18 cellular contexts compared by ENCODE assay signal in genomic region chr1:58931761-58932160, GRCh38.
DNase-seq lines count a peak whose midpoint lies in the region; ATAC-seq and TF ChIP-seq lines count a peak whose summit lies in the region.
"Had no signal": no experiment of that assay in that cellular context is flagged by ENCODE, and none has a peak within 500 bp of the region (broad histone marks: within the 10 kb centered on the region; RNA-seq: fewer than 3 reads in every experiment).

No MANE protein-coding gene starts in this region.

- TF ChIP-seq CTCF in Calu3 (IDR thresholded peaks at IDR 0.05; ENCODE audit: unreplicated experiment): no peak
- TF ChIP-seq CTCF in RWPE2 (IDR thresholded peaks at IDR 0.05; ENCODE audit: poor library complexity, severe bottlenecking): no peak
- no peak for TF ChIP-seq CTCF in epithelial cell of proximal tubule (conservative IDR thresholded peaks at IDR 0.05; ENCODE audit: low read depth, low read length)
- TF ChIP-seq CTCF in osteoblast (IDR thresholded peaks at IDR 0.05; ENCODE audit: extremely low read depth, low read depth, low read length): no peak
- no peak for TF ChIP-seq CTCF in activated CD8-positive, alpha-beta T cell treated with anti-CD3 and anti-CD28 coated beads for 36 hours (IDR thresholded peaks at IDR 0.05)

- BruUV-seq in Calu3 (replicated peaks; lab: Mats Ljungman, UMichigan): no TSS peak

- POLR2A ChIA-PET in activated CD8-positive, alpha-beta T cell treated with anti-CD3 and anti-CD28 coated beads for 36 hours (lab: Charles Lee): no interaction called here

- peak overlapping the region; percentile 83 for H3K27ac Mint-ChIP-seq in Calu3 (ENCODE audit: unreplicated experiment)
- H3K27ac Mint-ChIP-seq in activated CD8-positive, alpha-beta T cell treated with anti-CD3 and anti-CD28 coated beads for 36 hours: no peak overlapping the region

- intact Hi-C loops in Calu3 (cut with micrococcal nuclease; ENCODE audit: unreplicated experiment): loop anchor here (2.0 to 10.0 kb wide), 3 partner anchors 49 to 147 kb away; partner anchors contain the start of gene JUN
- intact Hi-C loops in activated CD8-positive, alpha-beta T cell treated with anti-CD3 and anti-CD28 coated beads for 36 hours (cut with micrococcal nuclease): no loop called here

- H3K27me3 ChIP-seq in RWPE2 (ENCODE audit: insufficient read depth, poor library complexity, severe bottlenecking) (no peaks in the 10 kb centered on the region), osteoblast (ENCODE audit: insufficient read depth, low read length) (no peaks in the 10 kb centered on the region)

- peak overlapping the region; percentile 98 for H3K27ac ChIP-seq in RWPE2 (ENCODE audit: poor library complexity, severe bottlenecking)
- H3K27ac ChIP-seq in osteoblast (ENCODE audit: low read depth, low read length): peak overlapping the region; percentile 50

- DNase-seq in Calu3 (no peak), RWPE2 (ENCODE audit: low spot score) (no peak), epithelial cell of proximal tubule (ENCODE audit: low read depth) (peak; percentile 44), osteoblast (ENCODE audit: insufficient read length, low spot score, missing footprints) (no peak), dermis blood vessel endothelial cell (no peak)
- DNase-seq in activated CD8-positive, alpha-beta T cell treated with anti-CD3 and anti-CD28 coated beads for 36 hours: no peak
- no peak for DNase-seq in stimulated activated CD4-positive, alpha-beta T cell treated with anti-CD3 and anti-CD28 coated beads, Interleukin-4, amount 100 ng/mL, for 4 hours
- DNase-seq: DMS79, MM.1S, NCI-H1105 treated with DMSO at 0.1 percent for 48 hours, NCI-H187, NCI-H446 treated with DMSO at 0.1 percent for 48 hours, NCI-H774, SIG-M5 had no signal

- H3K9me3 Mint-ChIP-seq in Calu3 (ENCODE audit: low read depth, unreplicated experiment): no peaks in the 10 kb centered on the region
- H3K9me3 Mint-ChIP-seq in activated CD8-positive, alpha-beta T cell treated with anti-CD3 and anti-CD28 coated beads for 36 hours: no peaks in the 10 kb centered on the region

- no peaks in the 10 kb centered on the region for H3K27me3 Mint-ChIP-seq in Calu3 (ENCODE audit: unreplicated experiment)
- H3K27me3 Mint-ChIP-seq in activated CD8-positive, alpha-beta T cell treated with anti-CD3 and anti-CD28 coated beads for 36 hours: no peaks in the 10 kb centered on the region

- peak overlapping the region; percentile 7 for H3K4me3 Mint-ChIP-seq in Calu3 (ENCODE audit: low read depth, unreplicated experiment)
- no peak overlapping the region for H3K4me3 Mint-ChIP-seq in activated CD8-positive, alpha-beta T cell treated with anti-CD3 and anti-CD28 coated beads for 36 hours
- H3K4me3 Mint-ChIP-seq: CD14-positive monocyte had no signal

- H3K36me3 ChIP-seq in RWPE2 (ENCODE audit: low read depth): no peaks in the 10 kb centered on the region
- no peaks in the 10 kb centered on the region for H3K36me3 ChIP-seq in osteoblast (ENCODE audit: insufficient read depth, low read length)
- H3K36me3 ChIP-seq: HAP-1 had no signal

- H4K20me1 ChIP-seq in osteoblast (ENCODE audit: insufficient read depth, low read length): no peaks in the 10 kb centered on the region

- no peaks in the 10 kb centered on the region for H3K9me3 ChIP-seq in RWPE2 (ENCODE audit: severe bottlenecking)
- no peaks in the 10 kb centered on the region for H3K9me3 ChIP-seq in osteoblast (ENCODE audit: low read depth, low read length)
- H3K9me3 ChIP-seq: HAP-1 had no signal

- no peaks in the 10 kb centered on the region for H3K79me2 ChIP-seq in osteoblast (ENCODE audit: insufficient read depth, low read length)

- H3K36me3 Mint-ChIP-seq in Calu3 (ENCODE audit: insufficient read depth, unreplicated experiment): peaks cover 15% of the 10 kb centered on the region
- H3K36me3 Mint-ChIP-seq in activated CD8-positive, alpha-beta T cell treated with anti-CD3 and anti-CD28 coated beads for 36 hours (ENCODE audit: low read depth): no peaks in the 10 kb centered on the region

- no peak overlapping the region for H2AFZ ChIP-seq in osteoblast (ENCODE audit: low read length)

- H3K4me2 ChIP-seq in osteoblast (ENCODE audit: insufficient read depth, low read length): no peak overlapping the region

- ATAC-seq in RWPE2 (ENCODE audit: low read depth): no peak
- no peak for ATAC-seq in activated CD8-positive, alpha-beta T cell treated with anti-CD3 and anti-CD28 coated beads for 36 hours
- ATAC-seq in HG02588 (IDR thresholded peaks at IDR 0.05; ENCODE audit: unreplicated experiment): no peak
- ATAC-seq: HepG2 had no signal

- CTCF ChIA-PET in Calu3 (lab: Charles Lee): interaction anchor here (0.7 kb wide), 1 partner anchor 283 kb away, joined by 3 read pairs; no protein-coding TSS in a partner anchor
- CTCF ChIA-PET in activated CD8-positive, alpha-beta T cell treated with anti-CD3 and anti-CD28 coated beads for 36 hours (lab: Charles Lee): interaction anchor here (1.3 to 1.8 kb wide), 2 partner anchors 10 to 25 kb away, joined by 3 to 4 read pairs; no protein-coding TSS in a partner anchor

- H3K4me1 ChIP-seq in RWPE2 (ENCODE audit: insufficient read depth, poor library complexity, severe bottlenecking) (peaks cover 65% of the 10 kb centered on the region), osteoblast (ENCODE audit: insufficient read depth, low read length) (peaks cover 20% of the 10 kb centered on the region)
- H3K4me1 ChIP-seq: HAP-1 had no signal

- H3K4me3 ChIP-seq in RWPE2 (ENCODE audit: severe bottlenecking) (no peak overlapping the region), epithelial cell of proximal tubule (ENCODE audit: low read depth, low read length) (no peak overlapping the region), osteoblast (ENCODE audit: insufficient read depth, low read length) (no peak overlapping the region)
- H3K4me3 ChIP-seq: HAP-1 had no signal

- H3K4me1 Mint-ChIP-seq in Calu3 (ENCODE audit: low read depth, unreplicated experiment): peaks cover 76% of the 10 kb centered on the region
- peaks cover 38% of the 10 kb centered on the region for H3K4me1 Mint-ChIP-seq in activated CD8-positive, alpha-beta T cell treated with anti-CD3 and anti-CD28 coated beads for 36 hours (ENCODE audit: low read depth)
